9 cellular contexts compared by ENCODE assay signal in genomic region chr7:47572101-47572460, GRCh38. TPM values are rescaled to one million over a fixed set of nuclear protein-coding genes. Genes with fewer than 3 reads are reported as not detected.
DNase-seq lines count a peak whose midpoint lies in the region; ATAC-seq and TF ChIP-seq lines count a peak whose summit lies in the region.
"Had no signal": no experiment of that assay in that cellular context is flagged by ENCODE, and none has a peak within 500 bp of the region (broad histone marks: within the 10 kb centered on the region; RNA-seq: fewer than 3 reads in every experiment).

No MANE protein-coding gene starts in this region.

- intact Hi-C loops in left ventricle myocardium superior (cut with micrococcal nuclease), result no loop called here

- peak; percentile 29 for ATAC-seq in left ventricle myocardium superior
- ATAC-seq in GM19463 (IDR thresholded peaks at IDR 0.05; ENCODE audit: unreplicated experiment), result no peak
- no peak for ATAC-seq in HG03159 (IDR thresholded peaks at IDR 0.05; ENCODE audit: unreplicated experiment)

- peak overlapping the region; percentile 24 for H3K27ac ChIP-seq in VCaP

- peak overlapping the region; percentile 77 for H3K4me2 ChIP-seq in skeletal muscle satellite cell (ENCODE audit: low read length)

- DNase-seq in DMS53 (lab: John Stamatoyannopoulos, UW) (peak; percentile 90), left ventricle myocardium superior (no peak), GDM1 (lab: John Stamatoyannopoulos, UW) (no peak), GM10248 (ENCODE audit: extremely low spot score) (no peak)
- DNase-seq: DND-41 had no signal

- H3K27me3 ChIP-seq in skeletal muscle satellite cell (ENCODE audit: control insufficient read depth, insufficient read depth, low read length), result no peaks in the 10 kb centered on the region

- TF ChIP-seq CTCF in VCaP (conservative IDR thresholded peaks at IDR 0.05), result no peak
- no peak for TF ChIP-seq CTCF in GM10248 (IDR thresholded peaks at IDR 0.05; ENCODE audit: control extremely low read depth, extremely low read depth, low read depth, missing control alignments)

- H3K9ac ChIP-seq in skeletal muscle satellite cell (ENCODE audit: low read depth, low read length), result peak overlapping the region; percentile 79

- H3K36me3 ChIP-seq in skeletal muscle satellite cell (ENCODE audit: insufficient read depth, low read length), result peaks cover 10% of the 10 kb centered on the region

- no peaks in the 10 kb centered on the region for H3K9me3 ChIP-seq in skeletal muscle satellite cell (replicated peaks; ENCODE audit: low read length)

- peaks cover 56% of the 10 kb centered on the region for H3K4me1 ChIP-seq in skeletal muscle satellite cell (ENCODE audit: control insufficient read depth, insufficient read depth, low read length)

- peak overlapping the region; percentile 53 for H3K4me3 ChIP-seq in skeletal muscle satellite cell (ENCODE audit: low read length)

- CTCF ChIA-PET in GM10248 (lab: Yijun Ruan, JAX), result interaction anchor here (0.9 to 1.1 kb wide), 2 partner anchors 12 to 306 kb away, joined by 3 to 5 read pairs; no protein-coding TSS in a partner anchor

- POLR2A ChIA-PET in GM10248 (lab: Yijun Ruan, JAX), result no interaction called here

RNA-seq across cellular contexts. Expression of gene TNS3, which starts 9.8 kb away (rescaled TPM):
- 42.4 TPM for total RNA-seq in left ventricle myocardium superior
- 9.9 and 11.4 TPM in 2 replicates for total RNA-seq in skeletal muscle satellite cell (2012; rRNA removed)
